In the genomic region with DNA sequence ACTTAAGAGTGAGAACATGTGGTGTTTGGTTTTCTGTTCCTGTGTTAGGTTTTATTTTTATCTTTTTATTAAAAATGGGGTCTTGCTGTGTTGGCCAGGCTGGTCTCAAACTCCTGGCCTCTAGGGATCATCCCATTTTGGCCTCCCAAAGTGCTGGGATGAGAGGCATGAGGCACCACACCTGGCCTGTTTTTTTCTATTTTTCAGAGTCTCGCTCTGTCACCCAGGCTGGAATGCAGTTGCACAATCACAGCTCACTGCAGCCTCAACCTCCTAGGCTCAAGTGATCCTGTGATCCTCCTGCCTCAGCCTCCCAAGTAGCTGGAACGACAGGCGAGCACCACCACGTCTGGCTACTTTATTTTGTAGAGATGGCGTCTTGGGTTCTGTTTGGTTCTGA, we compare ENCODE assay signal across 2 cellular contexts.
TF ChIP-seq lines count a peak whose summit lies in the region.

No MANE protein-coding gene starts in this region.

TF ChIP-seq in Ishikawa, 13 proteins besides CTCF, POLR2A, EP300 and RAD21:
- TF ChIP-seq, protein P1, sequence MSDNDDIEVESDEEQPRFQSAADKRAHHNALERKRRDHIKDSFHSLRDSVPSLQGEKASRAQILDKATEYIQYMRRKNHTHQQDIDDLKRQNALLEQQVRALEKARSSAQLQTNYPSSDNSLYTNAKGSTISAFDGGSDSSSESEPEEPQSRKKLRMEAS (IDR thresholded peaks at IDR 0.05) = no peak
- TF ChIP-seq NFIC (IDR thresholded peaks at IDR 0.05) (no peak), ZBTB7A (IDR thresholded peaks at IDR 0.05; ENCODE audit: low read depth) (no peak), TAF1 (IDR thresholded peaks at IDR 0.05; ENCODE audit: low read depth) (no peak), CEBPB (IDR thresholded peaks at IDR 0.05) (peak; percentile 81), EGR1 (IDR thresholded peaks at IDR 0.05) (no peak), CREB1 (IDR thresholded peaks at IDR 0.05; ENCODE audit: low read depth) (no peak), TEAD4 (IDR thresholded peaks at IDR 0.05) (0 out of 2 replicates have a peak, but pooled peaks have one; percentile 26), FOXM1 (IDR thresholded peaks at IDR 0.05; ENCODE audit: borderline replicate concordance, low read depth) (no peak)
- TF ChIP-seq, protein P2, sequence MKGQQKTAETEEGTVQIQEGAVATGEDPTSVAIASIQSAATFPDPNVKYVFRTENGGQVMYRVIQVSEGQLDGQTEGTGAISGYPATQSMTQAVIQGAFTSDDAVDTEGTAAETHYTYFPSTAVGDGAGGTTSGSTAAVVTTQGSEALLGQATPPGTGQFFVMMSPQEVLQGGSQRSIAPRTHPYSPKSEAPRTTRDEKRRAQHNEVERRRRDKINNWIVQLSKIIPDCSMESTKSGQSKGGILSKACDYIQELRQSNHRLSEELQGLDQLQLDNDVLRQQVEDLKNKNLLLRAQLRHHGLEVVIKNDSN (IDR thresholded peaks at IDR 0.05) = no peak
- TF ChIP-seq, protein P3, sequence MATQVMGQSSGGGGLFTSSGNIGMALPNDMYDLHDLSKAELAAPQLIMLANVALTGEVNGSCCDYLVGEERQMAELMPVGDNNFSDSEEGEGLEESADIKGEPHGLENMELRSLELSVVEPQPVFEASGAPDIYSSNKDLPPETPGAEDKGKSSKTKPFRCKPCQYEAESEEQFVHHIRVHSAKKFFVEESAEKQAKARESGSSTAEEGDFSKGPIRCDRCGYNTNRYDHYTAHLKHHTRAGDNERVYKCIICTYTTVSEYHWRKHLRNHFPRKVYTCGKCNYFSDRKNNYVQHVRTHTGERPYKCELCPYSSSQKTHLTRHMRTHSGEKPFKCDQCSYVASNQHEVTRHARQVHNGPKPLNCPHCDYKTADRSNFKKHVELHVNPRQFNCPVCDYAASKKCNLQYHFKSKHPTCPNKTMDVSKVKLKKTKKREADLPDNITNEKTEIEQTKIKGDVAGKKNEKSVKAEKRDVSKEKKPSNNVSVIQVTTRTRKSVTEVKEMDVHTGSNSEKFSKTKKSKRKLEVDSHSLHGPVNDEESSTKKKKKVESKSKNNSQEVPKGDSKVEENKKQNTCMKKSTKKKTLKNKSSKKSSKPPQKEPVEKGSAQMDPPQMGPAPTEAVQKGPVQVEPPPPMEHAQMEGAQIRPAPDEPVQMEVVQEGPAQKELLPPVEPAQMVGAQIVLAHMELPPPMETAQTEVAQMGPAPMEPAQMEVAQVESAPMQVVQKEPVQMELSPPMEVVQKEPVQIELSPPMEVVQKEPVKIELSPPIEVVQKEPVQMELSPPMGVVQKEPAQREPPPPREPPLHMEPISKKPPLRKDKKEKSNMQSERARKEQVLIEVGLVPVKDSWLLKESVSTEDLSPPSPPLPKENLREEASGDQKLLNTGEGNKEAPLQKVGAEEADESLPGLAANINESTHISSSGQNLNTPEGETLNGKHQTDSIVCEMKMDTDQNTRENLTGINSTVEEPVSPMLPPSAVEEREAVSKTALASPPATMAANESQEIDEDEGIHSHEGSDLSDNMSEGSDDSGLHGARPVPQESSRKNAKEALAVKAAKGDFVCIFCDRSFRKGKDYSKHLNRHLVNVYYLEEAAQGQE (IDR thresholded peaks at IDR 0.05; ENCODE audit: low read depth) = no peak
TF ChIP-seq in Ishikawa: peak in this region for 2.

TF ChIP-seq in H1, 55 proteins besides CTCF, POLR2A, EP300 and RAD21:
- TF ChIP-seq CEBPB (IDR thresholded peaks at IDR 0.05; ENCODE audit: low read depth, low read length) (peak; percentile 61), TBP (IDR thresholded peaks at IDR 0.05; ENCODE audit: low read depth, low read length) (no peak), CBX8 (IDR thresholded peaks at IDR 0.05; ENCODE audit: borderline replicate concordance, low read depth, low read length) (no peak)
